In the genomic region with DNA sequence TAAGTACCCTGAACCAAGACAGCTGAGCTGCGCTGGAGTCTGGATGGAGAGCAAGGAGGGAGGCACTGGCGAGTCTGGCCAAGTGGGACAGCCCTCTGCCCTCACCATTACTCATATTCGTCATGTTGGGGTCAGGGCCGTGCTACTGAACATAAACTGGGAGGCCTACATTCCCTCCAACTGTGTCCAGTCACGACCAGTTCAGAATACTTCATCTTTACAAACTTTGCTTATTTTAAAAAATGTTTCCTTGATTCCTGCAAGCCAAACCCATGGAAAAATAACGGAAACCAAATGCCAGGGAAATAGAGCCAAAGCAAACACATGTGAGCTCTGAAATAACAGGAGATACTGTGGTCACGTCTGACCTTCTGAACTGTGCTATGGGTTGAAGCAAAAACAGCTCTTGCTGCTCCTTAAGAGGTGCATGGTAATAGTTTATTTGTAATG, we compare ENCODE assay signal across 9 cellular contexts.
A peak's percentile ranks its signal among the peaks of the same experiment; 100 is the strongest.
DNase-seq lines count a peak whose midpoint lies in the region; ATAC-seq, FAIRE-seq and TF ChIP-seq lines count a peak whose summit lies in the region.
"Had no signal": no experiment of that assay in that cellular context is flagged by ENCODE, and none has a peak within 500 bp of the region (broad histone marks: within the 10 kb centered on the region; RNA-seq: fewer than 3 reads in every experiment).

No MANE protein-coding gene starts in this region.

- H3K36me3 Mint-ChIP-seq in glutamatergic neuron (ENCODE audit: unreplicated experiment) = no peaks in the 10 kb centered on the region

- intact Hi-C loops in posterior cingulate gyrus (cut with DNase I) = no loop called here

- peak; percentile 34 for ATAC-seq in GM19328 (IDR thresholded peaks at IDR 0.05; ENCODE audit: unreplicated experiment)
- ATAC-seq in stimulated activated naive CD8-positive, alpha-beta T cell treated with anti-CD3 and anti-CD28 coated beads, Interleukin-15, Interleukin-2, amounts not matched to agents 100 U/mL and 50 U/mL, for 24 hours = no peak

- peaks cover 1% of the 10 kb centered on the region for H3K9me3 Mint-ChIP-seq in glutamatergic neuron (ENCODE audit: unreplicated experiment)
- H3K9me3 Mint-ChIP-seq: neural crest cell had no signal

- no peaks in the 10 kb centered on the region for H3K4me1 Mint-ChIP-seq in glutamatergic neuron (ENCODE audit: low read depth, unreplicated experiment)
- H3K4me1 Mint-ChIP-seq: neural crest cell had no signal

- H3K4me3 ChIP-seq in skeletal muscle cell (ENCODE audit: low read depth, low read length) = no peak overlapping the region

- H3K27me3 Mint-ChIP-seq in glutamatergic neuron (ENCODE audit: unreplicated experiment) = no peaks in the 10 kb centered on the region

- no peak overlapping the region for H3K27ac Mint-ChIP-seq in glutamatergic neuron (ENCODE audit: unreplicated experiment)

- FAIRE-seq in RCC 7860 (lab: Jason Lieb, UNC) = no peak

- peak; percentile 5 for DNase-seq in RCC 7860 (ENCODE audit: low spot score)
- DNase-seq in glomerular endothelial cell (ENCODE audit: extremely low read depth, low read depth, low spot score) = peak; percentile 87
- peak; percentile 94 for DNase-seq in skeletal muscle cell (ENCODE audit: low read depth)
- no peak for DNase-seq in stimulated activated naive CD8-positive, alpha-beta T cell treated with anti-CD3 and anti-CD28 coated beads, Interleukin-15, Interleukin-2, amounts not matched to agents 100 U/mL and 50 U/mL, for 24 hours
- DNase-seq in stimulated activated CD4-positive, alpha-beta T cell treated with anti-CD3 and anti-CD28 coated beads, Interleukin-4, amount 100 ng/mL, for 1 hour = no peak
- no peak for DNase-seq in posterior cingulate gyrus
- DNase-seq in glutamatergic neuron = no peak

- no peak for TF ChIP-seq CTCF in glutamatergic neuron (IDR thresholded peaks at IDR 0.05; ENCODE audit: partially characterized antibody, unreplicated experiment)

- no peak overlapping the region for H3K4me3 Mint-ChIP-seq in glutamatergic neuron (ENCODE audit: unreplicated experiment)
- H3K4me3 Mint-ChIP-seq: neural crest cell had no signal

Comparison
In these comparisons a context has a peak if more than half of its experiments do, and no peak if none do; other contexts are left out.
1. DNase-seq: peak in RCC 7860 (single experiment), glomerular endothelial cell (single experiment) and skeletal muscle cell (single experiment); none in stimulated activated naive CD8-positive, alpha-beta T cell treated with anti-CD3 and anti-CD28 coated beads, Interleukin-15, Interleukin-2, amounts not matched to agents 100 U/mL and 50 U/mL, for 24 hours (single experiment), stimulated activated CD4-positive, alpha-beta T cell treated with anti-CD3 and anti-CD28 coated beads, Interleukin-4, amount 100 ng/mL, for 1 hour (single experiment), posterior cingulate gyrus (0 of 10) and glutamatergic neuron (single experiment).